In genomic region chr22:31080848-31081649, GRCh38 we compare ENCODE assay signal across 1 cellular context.
TF ChIP-seq lines count a peak whose summit lies in the region.

TSS of gene SMTN (plus strand) at chr22:31081318. CDS start at chr22:31083259, 1,941 bp downstream.

TF ChIP-seq in HepG2, 621 proteins besides CTCF, POLR2A, EP300 and RAD21 (continued from another document and continues in another):
- TF ChIP-seq ZBED4 (CRISPR knock-in tag; IDR thresholded peaks at IDR 0.05; ENCODE audit: borderline replicate concordance): peak; percentile 54; the same call in 1 of the 2 replicates
- TF ChIP-seq ZBTB7B (CRISPR knock-in tag; IDR thresholded peaks at IDR 0.05): no peak
- TF ChIP-seq DR1 (CRISPR knock-in tag; IDR thresholded peaks at IDR 0.05): peak; percentile 80
- no peak for TF ChIP-seq ZNF264 (CRISPR knock-in tag; IDR thresholded peaks at IDR 0.05)
- TF ChIP-seq SSRP1 (CRISPR knock-in tag; IDR thresholded peaks at IDR 0.05): no peak
- TF ChIP-seq, protein P1, sequence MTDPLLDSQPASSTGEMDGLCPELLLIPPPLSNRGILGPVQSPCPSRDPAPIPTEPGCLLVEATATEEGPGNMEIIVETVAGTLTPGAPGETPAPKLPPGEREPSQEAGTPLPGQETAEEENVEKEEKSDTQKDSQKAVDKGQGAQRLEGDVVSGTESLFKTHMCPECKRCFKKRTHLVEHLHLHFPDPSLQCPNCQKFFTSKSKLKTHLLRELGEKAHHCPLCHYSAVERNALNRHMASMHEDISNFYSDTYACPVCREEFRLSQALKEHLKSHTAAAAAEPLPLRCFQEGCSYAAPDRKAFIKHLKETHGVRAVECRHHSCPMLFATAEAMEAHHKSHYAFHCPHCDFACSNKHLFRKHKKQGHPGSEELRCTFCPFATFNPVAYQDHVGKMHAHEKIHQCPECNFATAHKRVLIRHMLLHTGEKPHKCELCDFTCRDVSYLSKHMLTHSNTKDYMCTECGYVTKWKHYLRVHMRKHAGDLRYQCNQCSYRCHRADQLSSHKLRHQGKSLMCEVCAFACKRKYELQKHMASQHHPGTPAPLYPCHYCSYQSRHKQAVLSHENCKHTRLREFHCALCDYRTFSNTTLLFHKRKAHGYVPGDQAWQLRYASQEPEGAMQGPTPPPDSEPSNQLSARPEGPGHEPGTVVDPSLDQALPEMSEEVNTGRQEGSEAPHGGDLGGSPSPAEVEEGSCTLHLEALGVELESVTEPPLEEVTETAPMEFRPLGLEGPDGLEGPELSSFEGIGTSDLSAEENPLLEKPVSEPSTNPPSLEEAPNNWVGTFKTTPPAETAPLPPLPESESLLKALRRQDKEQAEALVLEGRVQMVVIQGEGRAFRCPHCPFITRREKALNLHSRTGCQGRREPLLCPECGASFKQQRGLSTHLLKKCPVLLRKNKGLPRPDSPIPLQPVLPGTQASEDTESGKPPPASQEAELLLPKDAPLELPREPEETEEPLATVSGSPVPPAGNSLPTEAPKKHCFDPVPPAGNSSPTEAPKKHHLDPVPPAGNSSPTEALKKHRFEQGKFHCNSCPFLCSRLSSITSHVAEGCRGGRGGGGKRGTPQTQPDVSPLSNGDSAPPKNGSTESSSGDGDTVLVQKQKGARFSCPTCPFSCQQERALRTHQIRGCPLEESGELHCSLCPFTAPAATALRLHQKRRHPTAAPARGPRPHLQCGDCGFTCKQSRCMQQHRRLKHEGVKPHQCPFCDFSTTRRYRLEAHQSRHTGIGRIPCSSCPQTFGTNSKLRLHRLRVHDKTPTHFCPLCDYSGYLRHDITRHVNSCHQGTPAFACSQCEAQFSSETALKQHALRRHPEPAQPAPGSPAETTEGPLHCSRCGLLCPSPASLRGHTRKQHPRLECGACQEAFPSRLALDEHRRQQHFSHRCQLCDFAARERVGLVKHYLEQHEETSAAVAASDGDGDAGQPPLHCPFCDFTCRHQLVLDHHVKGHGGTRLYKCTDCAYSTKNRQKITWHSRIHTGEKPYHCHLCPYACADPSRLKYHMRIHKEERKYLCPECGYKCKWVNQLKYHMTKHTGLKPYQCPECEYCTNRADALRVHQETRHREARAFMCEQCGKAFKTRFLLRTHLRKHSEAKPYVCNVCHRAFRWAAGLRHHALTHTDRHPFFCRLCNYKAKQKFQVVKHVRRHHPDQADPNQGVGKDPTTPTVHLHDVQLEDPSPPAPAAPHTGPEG (CRISPR knock-in tag; IDR thresholded peaks at IDR 0.05): no peak
- no peak for TF ChIP-seq MBD4 (IDR thresholded peaks at IDR 0.05; ENCODE audit: borderline replicate concordance, low read length)
- TF ChIP-seq NFIB (CRISPR knock-in tag; IDR thresholded peaks at IDR 0.05; ENCODE audit: borderline replicate concordance): no peak
- TF ChIP-seq FOXK2 (IDR thresholded peaks at IDR 0.05): no peak
- peak; percentile 43 for TF ChIP-seq IKZF5 (CRISPR knock-in tag; IDR thresholded peaks at IDR 0.05)
- TF ChIP-seq ATF1 (CRISPR knock-in tag; IDR thresholded peaks at IDR 0.05): no peak
- TF ChIP-seq ZNF703 (CRISPR knock-in tag; IDR thresholded peaks at IDR 0.05; ENCODE audit: borderline replicate concordance): no peak
- TF ChIP-seq ZNF570 (CRISPR knock-in tag; IDR thresholded peaks at IDR 0.05; ENCODE audit: borderline replicate concordance): no peak
- no peak for TF ChIP-seq NFRKB (IDR thresholded peaks at IDR 0.05)
- TF ChIP-seq, protein P2, sequence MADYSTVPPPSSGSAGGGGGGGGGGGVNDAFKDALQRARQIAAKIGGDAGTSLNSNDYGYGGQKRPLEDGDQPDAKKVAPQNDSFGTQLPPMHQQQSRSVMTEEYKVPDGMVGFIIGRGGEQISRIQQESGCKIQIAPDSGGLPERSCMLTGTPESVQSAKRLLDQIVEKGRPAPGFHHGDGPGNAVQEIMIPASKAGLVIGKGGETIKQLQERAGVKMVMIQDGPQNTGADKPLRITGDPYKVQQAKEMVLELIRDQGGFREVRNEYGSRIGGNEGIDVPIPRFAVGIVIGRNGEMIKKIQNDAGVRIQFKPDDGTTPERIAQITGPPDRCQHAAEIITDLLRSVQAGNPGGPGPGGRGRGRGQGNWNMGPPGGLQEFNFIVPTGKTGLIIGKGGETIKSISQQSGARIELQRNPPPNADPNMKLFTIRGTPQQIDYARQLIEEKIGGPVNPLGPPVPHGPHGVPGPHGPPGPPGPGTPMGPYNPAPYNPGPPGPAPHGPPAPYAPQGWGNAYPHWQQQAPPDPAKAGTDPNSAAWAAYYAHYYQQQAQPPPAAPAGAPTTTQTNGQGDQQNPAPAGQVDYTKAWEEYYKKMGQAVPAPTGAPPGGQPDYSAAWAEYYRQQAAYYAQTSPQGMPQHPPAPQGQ (CRISPR knock-in tag; IDR thresholded peaks at IDR 0.05; ENCODE audit: borderline replicate concordance): peak; percentile 24; the same call in 1 of the 2 replicates
- TF ChIP-seq, protein P3, sequence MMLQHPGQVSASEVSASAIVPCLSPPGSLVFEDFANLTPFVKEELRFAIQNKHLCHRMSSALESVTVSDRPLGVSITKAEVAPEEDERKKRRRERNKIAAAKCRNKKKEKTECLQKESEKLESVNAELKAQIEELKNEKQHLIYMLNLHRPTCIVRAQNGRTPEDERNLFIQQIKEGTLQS (CRISPR knock-in tag; IDR thresholded peaks at IDR 0.05): no peak
- TF ChIP-seq ZNF121 (CRISPR knock-in tag; IDR thresholded peaks at IDR 0.05): no peak
- TF ChIP-seq ZNF616 (CRISPR knock-in tag; IDR thresholded peaks at IDR 0.05; ENCODE audit: low read depth): 0 out of 2 replicates have a peak, but pooled peaks have one; percentile 29
- TF ChIP-seq, protein P4, sequence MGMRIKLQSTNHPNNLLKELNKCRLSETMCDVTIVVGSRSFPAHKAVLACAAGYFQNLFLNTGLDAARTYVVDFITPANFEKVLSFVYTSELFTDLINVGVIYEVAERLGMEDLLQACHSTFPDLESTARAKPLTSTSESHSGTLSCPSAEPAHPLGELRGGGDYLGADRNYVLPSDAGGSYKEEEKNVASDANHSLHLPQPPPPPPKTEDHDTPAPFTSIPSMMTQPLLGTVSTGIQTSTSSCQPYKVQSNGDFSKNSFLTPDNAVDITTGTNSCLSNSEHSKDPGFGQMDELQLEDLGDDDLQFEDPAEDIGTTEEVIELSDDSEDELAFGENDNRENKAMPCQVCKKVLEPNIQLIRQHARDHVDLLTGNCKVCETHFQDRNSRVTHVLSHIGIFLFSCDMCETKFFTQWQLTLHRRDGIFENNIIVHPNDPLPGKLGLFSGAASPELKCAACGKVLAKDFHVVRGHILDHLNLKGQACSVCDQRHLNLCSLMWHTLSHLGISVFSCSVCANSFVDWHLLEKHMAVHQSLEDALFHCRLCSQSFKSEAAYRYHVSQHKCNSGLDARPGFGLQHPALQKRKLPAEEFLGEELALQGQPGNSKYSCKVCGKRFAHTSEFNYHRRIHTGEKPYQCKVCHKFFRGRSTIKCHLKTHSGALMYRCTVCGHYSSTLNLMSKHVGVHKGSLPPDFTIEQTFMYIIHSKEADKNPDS (CRISPR knock-in tag; IDR thresholded peaks at IDR 0.05): no peak
- no peak for TF ChIP-seq ZSCAN9 (CRISPR knock-in tag; IDR thresholded peaks at IDR 0.05; ENCODE audit: borderline replicate concordance)
- TF ChIP-seq ZNF274 (CRISPR knock-in tag; IDR thresholded peaks at IDR 0.05): peak; percentile 30; the same call in 1 of the 2 replicates
- no peak for TF ChIP-seq ZNF367 (CRISPR knock-in tag; IDR thresholded peaks at IDR 0.05; ENCODE audit: borderline replicate concordance)
- peak; percentile 65; the same call in 1 of the 2 replicates for TF ChIP-seq ZNF839 (CRISPR knock-in tag; IDR thresholded peaks at IDR 0.05; ENCODE audit: borderline replicate concordance)
- no peak for TF ChIP-seq ZNF34 (CRISPR knock-in tag; IDR thresholded peaks at IDR 0.05; ENCODE audit: borderline replicate concordance)
- 0 out of 2 replicates have a peak, but pooled peaks have one; percentile 41 for TF ChIP-seq AKAP8 (CRISPR knock-in tag; IDR thresholded peaks at IDR 0.05)
- no peak for TF ChIP-seq NCOA5 (CRISPR knock-in tag; IDR thresholded peaks at IDR 0.05)
- no peak for TF ChIP-seq ZNF24 (IDR thresholded peaks at IDR 0.05)
- TF ChIP-seq ZNF83 (CRISPR knock-in tag; IDR thresholded peaks at IDR 0.05; ENCODE audit: borderline replicate concordance): 0 out of 2 replicates have a peak, but pooled peaks have one; percentile 18
- no peak for TF ChIP-seq ZNF460 (CRISPR knock-in tag; IDR thresholded peaks at IDR 0.05; ENCODE audit: borderline replicate concordance)
- TF ChIP-seq, protein P5, sequence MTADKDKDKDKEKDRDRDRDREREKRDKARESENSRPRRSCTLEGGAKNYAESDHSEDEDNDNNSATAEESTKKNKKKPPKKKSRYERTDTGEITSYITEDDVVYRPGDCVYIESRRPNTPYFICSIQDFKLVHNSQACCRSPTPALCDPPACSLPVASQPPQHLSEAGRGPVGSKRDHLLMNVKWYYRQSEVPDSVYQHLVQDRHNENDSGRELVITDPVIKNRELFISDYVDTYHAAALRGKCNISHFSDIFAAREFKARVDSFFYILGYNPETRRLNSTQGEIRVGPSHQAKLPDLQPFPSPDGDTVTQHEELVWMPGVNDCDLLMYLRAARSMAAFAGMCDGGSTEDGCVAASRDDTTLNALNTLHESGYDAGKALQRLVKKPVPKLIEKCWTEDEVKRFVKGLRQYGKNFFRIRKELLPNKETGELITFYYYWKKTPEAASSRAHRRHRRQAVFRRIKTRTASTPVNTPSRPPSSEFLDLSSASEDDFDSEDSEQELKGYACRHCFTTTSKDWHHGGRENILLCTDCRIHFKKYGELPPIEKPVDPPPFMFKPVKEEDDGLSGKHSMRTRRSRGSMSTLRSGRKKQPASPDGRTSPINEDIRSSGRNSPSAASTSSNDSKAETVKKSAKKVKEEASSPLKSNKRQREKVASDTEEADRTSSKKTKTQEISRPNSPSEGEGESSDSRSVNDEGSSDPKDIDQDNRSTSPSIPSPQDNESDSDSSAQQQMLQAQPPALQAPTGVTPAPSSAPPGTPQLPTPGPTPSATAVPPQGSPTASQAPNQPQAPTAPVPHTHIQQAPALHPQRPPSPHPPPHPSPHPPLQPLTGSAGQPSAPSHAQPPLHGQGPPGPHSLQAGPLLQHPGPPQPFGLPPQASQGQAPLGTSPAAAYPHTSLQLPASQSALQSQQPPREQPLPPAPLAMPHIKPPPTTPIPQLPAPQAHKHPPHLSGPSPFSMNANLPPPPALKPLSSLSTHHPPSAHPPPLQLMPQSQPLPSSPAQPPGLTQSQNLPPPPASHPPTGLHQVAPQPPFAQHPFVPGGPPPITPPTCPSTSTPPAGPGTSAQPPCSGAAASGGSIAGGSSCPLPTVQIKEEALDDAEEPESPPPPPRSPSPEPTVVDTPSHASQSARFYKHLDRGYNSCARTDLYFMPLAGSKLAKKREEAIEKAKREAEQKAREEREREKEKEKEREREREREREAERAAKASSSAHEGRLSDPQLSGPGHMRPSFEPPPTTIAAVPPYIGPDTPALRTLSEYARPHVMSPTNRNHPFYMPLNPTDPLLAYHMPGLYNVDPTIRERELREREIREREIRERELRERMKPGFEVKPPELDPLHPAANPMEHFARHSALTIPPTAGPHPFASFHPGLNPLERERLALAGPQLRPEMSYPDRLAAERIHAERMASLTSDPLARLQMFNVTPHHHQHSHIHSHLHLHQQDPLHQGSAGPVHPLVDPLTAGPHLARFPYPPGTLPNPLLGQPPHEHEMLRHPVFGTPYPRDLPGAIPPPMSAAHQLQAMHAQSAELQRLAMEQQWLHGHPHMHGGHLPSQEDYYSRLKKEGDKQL (CRISPR knock-in tag; IDR thresholded peaks at IDR 0.05; ENCODE audit: low read depth): no peak
- 0 out of 2 replicates have a peak, but pooled peaks have one; percentile 12 for TF ChIP-seq ZBTB20 (CRISPR knock-in tag; IDR thresholded peaks at IDR 0.05; ENCODE audit: borderline replicate concordance, low read depth)
- TF ChIP-seq, protein P6, sequence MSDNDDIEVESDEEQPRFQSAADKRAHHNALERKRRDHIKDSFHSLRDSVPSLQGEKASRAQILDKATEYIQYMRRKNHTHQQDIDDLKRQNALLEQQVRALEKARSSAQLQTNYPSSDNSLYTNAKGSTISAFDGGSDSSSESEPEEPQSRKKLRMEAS (IDR thresholded peaks at IDR 0.05): peak; percentile 26; the same call in 1 of the 2 replicates
- TF ChIP-seq STAT5B (CRISPR knock-in tag; IDR thresholded peaks at IDR 0.05): no peak
- 0 out of 2 replicates have a peak, but pooled peaks have one; percentile 19 for TF ChIP-seq ZNF792 (CRISPR knock-in tag; IDR thresholded peaks at IDR 0.05)
- TF ChIP-seq TCF7L2 (IDR thresholded peaks at IDR 0.05; ENCODE audit: low read depth, low read length): no peak
